In genomic region chr11:85575388-85575787, GRCh38 we compare ENCODE assay signal across 29 cellular contexts.
"Had no signal": no experiment of that assay in that cellular context is flagged by ENCODE, and none has a peak within 500 bp of the region (broad histone marks: within the 10 kb centered on the region; RNA-seq: fewer than 3 reads in every experiment).

No MANE protein-coding gene starts in this region.

- H3K4me3 Mint-ChIP-seq: immature natural killer cell; naive thymus-derived CD8-positive, alpha-beta T cell; nephron; neural crest cell; stimulated activated naive B cell treated with anti-CD40 and anti-IgM and Interleukin-4, amounts not matched to agents 10 μg/mL and 1 μg/mL and 100 μg/mL, for 72 hours had no signal

- H3K4me1 Mint-ChIP-seq: immature natural killer cell; naive thymus-derived CD8-positive, alpha-beta T cell; neural crest cell; stimulated activated naive B cell treated with anti-CD40 and anti-IgM and Interleukin-4, amounts not matched to agents 10 μg/mL and 1 μg/mL and 100 μg/mL, for 72 hours had no signal

- H3K9me3 ChIP-seq: pancreas, prostate gland, testis, thyroid gland, upper lobe of right lung had no signal

- DNase-seq: hippocampal formation; immature natural killer cell; kidney; left colon; left lung; naive thymus-derived CD8-positive, alpha-beta T cell; nucleus accumbens; pancreas; posterior cingulate gyrus; retina; right cardiac atrium; stimulated activated CD4-positive, alpha-beta T cell treated with anti-CD3 and anti-CD28 coated beads, Interleukin-12 subunit alpha, Interleukin-12 subunit beta, amount 100 ng/mL, for 4 hours; stimulated activated CD4-positive, alpha-beta T cell treated with anti-CD3 and anti-CD28 coated beads, Interleukin-15, amount 100 ng/mL, for 24 hours; stimulated activated CD4-positive, alpha-beta T cell treated with anti-CD3 and anti-CD28 coated beads, Interleukin-2, amount 100 ng/mL, for 24 hours; stimulated activated CD4-positive, alpha-beta T cell treated with anti-CD3 and anti-CD28 coated beads, Interleukin-4, amount 100 ng/mL, for 1 hour; stimulated activated naive B cell treated with anti-CD40 and anti-IgM and Interleukin-4, amounts not matched to agents 10 μg/mL and 1 μg/mL and 100 μg/mL, for 72 hours; stimulated activated naive CD8-positive, alpha-beta T cell treated with anti-CD3 and anti-CD28 coated beads, Interleukin-15, Interleukin-2, amounts not matched to agents 100 U/mL and 50 U/mL, for 24 hours; stomach; testis; thyroid gland; transverse colon; upper lobe of right lung; uterus had no signal

- ATAC-seq: left colon; left lung; naive thymus-derived CD8-positive, alpha-beta T cell; pancreas; right cardiac atrium; sciatic nerve; stimulated activated naive B cell treated with anti-CD40 and anti-IgM and Interleukin-4, amounts not matched to agents 10 μg/mL and 1 μg/mL and 100 μg/mL, for 72 hours; stimulated activated naive CD8-positive, alpha-beta T cell treated with anti-CD3 and anti-CD28 coated beads, Interleukin-15, Interleukin-2, amounts not matched to agents 100 U/mL and 50 U/mL, for 24 hours; upper lobe of right lung had no signal

- H3K27ac Mint-ChIP-seq: immature natural killer cell; stimulated activated naive B cell treated with anti-CD40 and anti-IgM and Interleukin-4, amounts not matched to agents 10 μg/mL and 1 μg/mL and 100 μg/mL, for 72 hours had no signal

- H3K4me1 ChIP-seq: left lung, pancreas, prostate gland, stomach, testis, transverse colon, upper lobe of right lung had no signal

- H3K4me3 ChIP-seq: left lung, lung, pancreas, prostate gland, skin epidermis, stomach, testis, thyroid gland, transverse colon, upper lobe of right lung, uterus had no signal

- H3K27me3 ChIP-seq: left lung, pancreas, stomach, testis, thyroid gland, transverse colon, upper lobe of right lung, uterus had no signal

- H3K36me3 ChIP-seq: left lung, pancreas, prostate gland, stomach, thyroid gland, transverse colon, upper lobe of right lung, uterus had no signal

- H3K27ac ChIP-seq: left lung, pancreas, prostate gland, skin epidermis, stomach, testis, transverse colon, upper lobe of right lung, uterus had no signal
